In the genomic region with DNA sequence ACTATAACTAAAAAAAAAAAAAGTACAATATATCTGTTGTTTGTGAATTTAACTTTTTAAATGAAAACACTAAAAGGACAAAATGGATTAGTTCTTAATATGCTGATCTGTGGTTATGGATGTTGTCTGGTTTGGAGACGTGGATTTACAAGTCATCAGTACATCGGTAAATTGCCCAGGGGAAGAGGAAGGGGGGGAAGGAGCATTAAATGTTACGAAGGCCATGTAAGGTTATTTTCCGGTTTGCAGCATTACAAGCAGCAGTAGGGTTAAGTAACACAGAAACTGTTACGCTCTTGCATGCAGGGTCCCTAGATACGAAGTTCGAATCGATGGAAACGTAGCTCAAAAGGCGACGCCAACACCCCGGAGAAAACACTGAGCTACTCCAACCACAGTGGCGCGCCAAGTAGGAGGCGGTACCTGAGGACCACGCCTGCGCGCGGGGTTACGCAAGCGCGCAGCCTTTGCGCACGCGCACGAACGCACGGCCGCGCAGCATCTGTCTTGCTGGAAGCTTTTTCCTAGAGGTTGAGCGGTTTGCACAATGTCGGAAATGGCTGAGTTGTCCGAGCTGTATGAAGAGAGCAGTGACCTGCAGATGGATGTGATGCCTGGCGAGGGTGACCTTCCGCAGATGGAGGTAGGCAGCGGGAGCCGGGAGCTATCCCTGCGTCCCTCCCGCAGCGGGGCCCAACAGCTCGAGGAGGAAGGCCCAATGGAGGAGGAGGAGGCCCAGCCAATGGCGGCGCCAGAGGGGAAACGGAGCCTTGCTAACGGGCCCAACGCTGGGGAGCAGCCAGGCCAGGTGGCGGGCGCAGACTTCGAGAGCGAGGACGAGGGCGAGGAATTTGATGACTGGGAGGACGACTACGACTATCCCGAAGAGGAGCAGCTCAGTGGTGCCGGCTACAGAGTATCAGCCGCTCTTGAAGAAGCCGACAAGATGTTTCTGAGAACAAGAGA, we compare ENCODE assay signal across 1 cellular context.
TF ChIP-seq lines count a peak whose summit lies in the region.

A gene with protein sequence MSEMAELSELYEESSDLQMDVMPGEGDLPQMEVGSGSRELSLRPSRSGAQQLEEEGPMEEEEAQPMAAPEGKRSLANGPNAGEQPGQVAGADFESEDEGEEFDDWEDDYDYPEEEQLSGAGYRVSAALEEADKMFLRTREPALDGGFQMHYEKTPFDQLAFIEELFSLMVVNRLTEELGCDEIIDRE (plus strand): TSS at position 505 of the 966 bp plus-strand sequence. CDS start 43 bp downstream, at position 548.

TF ChIP-seq in WTC11, 78 proteins besides CTCF, POLR2A, EP300 and RAD21 (continued from another document and continues in another):
- TF ChIP-seq, protein P1, sequence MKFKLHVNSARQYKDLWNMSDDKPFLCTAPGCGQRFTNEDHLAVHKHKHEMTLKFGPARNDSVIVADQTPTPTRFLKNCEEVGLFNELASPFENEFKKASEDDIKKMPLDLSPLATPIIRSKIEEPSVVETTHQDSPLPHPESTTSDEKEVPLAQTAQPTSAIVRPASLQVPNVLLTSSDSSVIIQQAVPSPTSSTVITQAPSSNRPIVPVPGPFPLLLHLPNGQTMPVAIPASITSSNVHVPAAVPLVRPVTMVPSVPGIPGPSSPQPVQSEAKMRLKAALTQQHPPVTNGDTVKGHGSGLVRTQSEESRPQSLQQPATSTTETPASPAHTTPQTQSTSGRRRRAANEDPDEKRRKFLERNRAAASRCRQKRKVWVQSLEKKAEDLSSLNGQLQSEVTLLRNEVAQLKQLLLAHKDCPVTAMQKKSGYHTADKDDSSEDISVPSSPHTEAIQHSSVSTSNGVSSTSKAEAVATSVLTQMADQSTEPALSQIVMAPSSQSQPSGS (CRISPR knock-in tag; IDR thresholded peaks at IDR 0.05; ENCODE audit: borderline replicate concordance, low read depth) = no peak
- TF ChIP-seq KAT7 (CRISPR knock-in tag; IDR thresholded peaks at IDR 0.05; ENCODE audit: borderline replicate concordance) = no peak
- TF ChIP-seq, protein P2, sequence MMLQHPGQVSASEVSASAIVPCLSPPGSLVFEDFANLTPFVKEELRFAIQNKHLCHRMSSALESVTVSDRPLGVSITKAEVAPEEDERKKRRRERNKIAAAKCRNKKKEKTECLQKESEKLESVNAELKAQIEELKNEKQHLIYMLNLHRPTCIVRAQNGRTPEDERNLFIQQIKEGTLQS (CRISPR knock-in tag; conservative IDR thresholded peaks at IDR 0.05) = no peak
- 0 out of 2 replicates have a peak, but pooled peaks have one; percentile 74 for TF ChIP-seq TEAD1 (CRISPR knock-in tag; IDR thresholded peaks at IDR 0.05)
- peak; percentile 95 for TF ChIP-seq ETV6 (CRISPR knock-in tag; IDR thresholded peaks at IDR 0.05)
- TF ChIP-seq, protein P3, sequence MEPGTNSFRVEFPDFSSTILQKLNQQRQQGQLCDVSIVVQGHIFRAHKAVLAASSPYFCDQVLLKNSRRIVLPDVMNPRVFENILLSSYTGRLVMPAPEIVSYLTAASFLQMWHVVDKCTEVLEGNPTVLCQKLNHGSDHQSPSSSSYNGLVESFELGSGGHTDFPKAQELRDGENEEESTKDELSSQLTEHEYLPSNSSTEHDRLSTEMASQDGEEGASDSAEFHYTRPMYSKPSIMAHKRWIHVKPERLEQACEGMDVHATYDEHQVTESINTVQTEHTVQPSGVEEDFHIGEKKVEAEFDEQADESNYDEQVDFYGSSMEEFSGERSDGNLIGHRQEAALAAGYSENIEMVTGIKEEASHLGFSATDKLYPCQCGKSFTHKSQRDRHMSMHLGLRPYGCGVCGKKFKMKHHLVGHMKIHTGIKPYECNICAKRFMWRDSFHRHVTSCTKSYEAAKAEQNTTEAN (CRISPR knock-in tag; IDR thresholded peaks at IDR 0.05) = peak; percentile 88; the same call in 1 of the 2 replicates
- no peak; the same call in none of the 2 replicates for TF ChIP-seq NFE2L1 (CRISPR knock-in tag; IDR thresholded peaks at IDR 0.05)
- TF ChIP-seq NR1H2 (CRISPR knock-in tag; IDR thresholded peaks at IDR 0.05) = no peak
- TF ChIP-seq FOXK1 (CRISPR knock-in tag; IDR thresholded peaks at IDR 0.05) = peak; percentile 90
- no peak for TF ChIP-seq ZNF138 (CRISPR knock-in tag; conservative IDR thresholded peaks at IDR 0.05)
- TF ChIP-seq NR3C1 (CRISPR knock-in tag; conservative IDR thresholded peaks at IDR 0.05; ENCODE audit: low read depth) = no peak
- TF ChIP-seq SP1 (CRISPR knock-in tag; conservative IDR thresholded peaks at IDR 0.05) = peak; percentile 74
- no peak for TF ChIP-seq SMAD4 (CRISPR knock-in tag; IDR thresholded peaks at IDR 0.05)
- no peak for TF ChIP-seq GRHL2 (CRISPR knock-in tag; IDR thresholded peaks at IDR 0.05; ENCODE audit: insufficient replicate concordance, severe bottlenecking)
- no peak for TF ChIP-seq ZNF671 (CRISPR knock-in tag; IDR thresholded peaks at IDR 0.05)
- no peak for TF ChIP-seq ZNF317 (CRISPR knock-in tag; IDR thresholded peaks at IDR 0.05; ENCODE audit: borderline replicate concordance, low read depth)
- no peak for TF ChIP-seq TEAD4 (CRISPR knock-in tag; IDR thresholded peaks at IDR 0.05)
- TF ChIP-seq, protein P4, sequence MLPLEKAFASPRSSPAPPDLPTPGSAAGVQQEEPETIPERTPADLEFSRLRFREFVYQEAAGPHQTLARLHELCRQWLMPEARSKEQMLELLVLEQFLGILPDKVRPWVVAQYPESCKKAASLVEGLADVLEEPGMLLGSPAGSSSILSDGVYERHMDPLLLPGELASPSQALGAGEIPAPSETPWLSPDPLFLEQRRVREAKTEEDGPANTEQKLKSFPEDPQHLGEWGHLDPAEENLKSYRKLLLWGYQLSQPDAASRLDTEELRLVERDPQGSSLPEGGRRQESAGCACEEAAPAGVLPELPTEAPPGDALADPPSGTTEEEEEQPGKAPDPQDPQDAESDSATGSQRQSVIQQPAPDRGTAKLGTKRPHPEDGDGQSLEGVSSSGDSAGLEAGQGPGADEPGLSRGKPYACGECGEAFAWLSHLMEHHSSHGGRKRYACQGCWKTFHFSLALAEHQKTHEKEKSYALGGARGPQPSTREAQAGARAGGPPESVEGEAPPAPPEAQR (CRISPR knock-in tag; IDR thresholded peaks at IDR 0.05) = no peak
- no peak for TF ChIP-seq SOX15 (CRISPR knock-in tag; IDR thresholded peaks at IDR 0.05)
- TF ChIP-seq, protein P5, sequence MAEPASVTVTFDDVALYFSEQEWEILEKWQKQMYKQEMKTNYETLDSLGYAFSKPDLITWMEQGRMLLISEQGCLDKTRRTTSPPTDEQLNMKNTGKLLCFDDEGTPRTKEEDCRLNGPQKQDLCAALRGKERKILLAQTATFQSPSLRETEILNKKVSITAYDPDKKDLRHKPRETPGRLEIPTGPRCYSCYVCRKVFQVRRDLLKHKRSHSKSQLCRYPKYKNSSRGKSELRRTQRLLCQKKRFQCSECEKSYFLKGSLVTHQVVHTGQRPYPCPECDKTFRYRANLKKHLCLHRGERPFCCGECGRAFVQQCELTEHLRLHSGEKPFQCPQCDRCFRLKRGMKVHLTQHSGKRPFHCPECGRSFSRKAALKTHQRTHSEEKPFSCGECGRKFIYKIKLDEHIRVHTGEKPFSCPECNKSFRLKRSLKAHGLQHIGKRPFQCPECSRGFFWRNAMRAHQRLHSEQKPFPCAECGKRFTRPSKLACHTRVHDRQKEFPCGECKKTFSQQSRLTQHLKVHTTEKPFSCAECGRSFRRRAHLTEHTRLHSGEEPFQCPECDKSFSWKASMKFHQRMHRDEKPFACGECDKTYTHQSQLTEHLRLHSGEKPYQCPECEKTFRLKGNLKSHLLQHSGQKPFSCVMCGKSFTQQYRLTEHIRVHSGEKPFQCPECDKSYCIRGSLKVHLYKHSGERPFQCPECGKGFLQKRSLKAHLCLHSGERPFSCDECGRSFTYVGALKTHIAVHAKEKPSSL (CRISPR knock-in tag; conservative IDR thresholded peaks at IDR 0.05) = no peak
- TF ChIP-seq MYBL2 (CRISPR knock-in tag; IDR thresholded peaks at IDR 0.05) = peak; percentile 74
- TF ChIP-seq TP53 (CRISPR knock-in tag; IDR thresholded peaks at IDR 0.05) = no peak
- TF ChIP-seq HMGA2 (CRISPR knock-in tag; IDR thresholded peaks at IDR 0.05) = no peak
- no peak for TF ChIP-seq JUN (CRISPR knock-in tag; IDR thresholded peaks at IDR 0.05)
- TF ChIP-seq NFATC4 (CRISPR knock-in tag; IDR thresholded peaks at IDR 0.05) = no peak
- TF ChIP-seq, protein P6, sequence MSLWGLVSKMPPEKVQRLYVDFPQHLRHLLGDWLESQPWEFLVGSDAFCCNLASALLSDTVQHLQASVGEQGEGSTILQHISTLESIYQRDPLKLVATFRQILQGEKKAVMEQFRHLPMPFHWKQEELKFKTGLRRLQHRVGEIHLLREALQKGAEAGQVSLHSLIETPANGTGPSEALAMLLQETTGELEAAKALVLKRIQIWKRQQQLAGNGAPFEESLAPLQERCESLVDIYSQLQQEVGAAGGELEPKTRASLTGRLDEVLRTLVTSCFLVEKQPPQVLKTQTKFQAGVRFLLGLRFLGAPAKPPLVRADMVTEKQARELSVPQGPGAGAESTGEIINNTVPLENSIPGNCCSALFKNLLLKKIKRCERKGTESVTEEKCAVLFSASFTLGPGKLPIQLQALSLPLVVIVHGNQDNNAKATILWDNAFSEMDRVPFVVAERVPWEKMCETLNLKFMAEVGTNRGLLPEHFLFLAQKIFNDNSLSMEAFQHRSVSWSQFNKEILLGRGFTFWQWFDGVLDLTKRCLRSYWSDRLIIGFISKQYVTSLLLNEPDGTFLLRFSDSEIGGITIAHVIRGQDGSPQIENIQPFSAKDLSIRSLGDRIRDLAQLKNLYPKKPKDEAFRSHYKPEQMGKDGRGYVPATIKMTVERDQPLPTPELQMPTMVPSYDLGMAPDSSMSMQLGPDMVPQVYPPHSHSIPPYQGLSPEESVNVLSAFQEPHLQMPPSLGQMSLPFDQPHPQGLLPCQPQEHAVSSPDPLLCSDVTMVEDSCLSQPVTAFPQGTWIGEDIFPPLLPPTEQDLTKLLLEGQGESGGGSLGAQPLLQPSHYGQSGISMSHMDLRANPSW (CRISPR knock-in tag; conservative IDR thresholded peaks at IDR 0.05; ENCODE audit: low read depth) = no peak
- TF ChIP-seq, protein P7, sequence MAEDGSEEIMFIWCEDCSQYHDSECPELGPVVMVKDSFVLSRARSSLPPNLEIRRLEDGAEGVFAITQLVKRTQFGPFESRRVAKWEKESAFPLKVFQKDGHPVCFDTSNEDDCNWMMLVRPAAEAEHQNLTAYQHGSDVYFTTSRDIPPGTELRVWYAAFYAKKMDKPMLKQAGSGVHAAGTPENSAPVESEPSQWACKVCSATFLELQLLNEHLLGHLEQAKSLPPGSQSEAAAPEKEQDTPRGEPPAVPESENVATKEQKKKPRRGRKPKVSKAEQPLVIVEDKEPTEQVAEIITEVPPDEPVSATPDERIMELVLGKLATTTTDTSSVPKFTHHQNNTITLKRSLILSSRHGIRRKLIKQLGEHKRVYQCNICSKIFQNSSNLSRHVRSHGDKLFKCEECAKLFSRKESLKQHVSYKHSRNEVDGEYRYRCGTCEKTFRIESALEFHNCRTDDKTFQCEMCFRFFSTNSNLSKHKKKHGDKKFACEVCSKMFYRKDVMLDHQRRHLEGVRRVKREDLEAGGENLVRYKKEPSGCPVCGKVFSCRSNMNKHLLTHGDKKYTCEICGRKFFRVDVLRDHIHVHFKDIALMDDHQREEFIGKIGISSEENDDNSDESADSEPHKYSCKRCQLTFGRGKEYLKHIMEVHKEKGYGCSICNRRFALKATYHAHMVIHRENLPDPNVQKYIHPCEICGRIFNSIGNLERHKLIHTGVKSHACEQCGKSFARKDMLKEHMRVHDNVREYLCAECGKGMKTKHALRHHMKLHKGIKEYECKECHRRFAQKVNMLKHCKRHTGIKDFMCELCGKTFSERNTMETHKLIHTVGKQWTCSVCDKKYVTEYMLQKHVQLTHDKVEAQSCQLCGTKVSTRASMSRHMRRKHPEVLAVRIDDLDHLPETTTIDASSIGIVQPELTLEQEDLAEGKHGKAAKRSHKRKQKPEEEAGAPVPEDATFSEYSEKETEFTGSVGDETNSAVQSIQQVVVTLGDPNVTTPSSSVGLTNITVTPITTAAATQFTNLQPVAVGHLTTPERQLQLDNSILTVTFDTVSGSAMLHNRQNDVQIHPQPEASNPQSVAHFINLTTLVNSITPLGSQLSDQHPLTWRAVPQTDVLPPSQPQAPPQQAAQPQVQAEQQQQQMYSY (CRISPR knock-in tag; IDR thresholded peaks at IDR 0.05) = 0 out of 2 replicates have a peak, but pooled peaks have one; percentile 19
- TF ChIP-seq ZBTB21 (CRISPR knock-in tag; IDR thresholded peaks at IDR 0.05; ENCODE audit: borderline replicate concordance) = no peak
- TF ChIP-seq EMX1 (CRISPR knock-in tag; IDR thresholded peaks at IDR 0.05) = no peak
- TF ChIP-seq, protein P8, sequence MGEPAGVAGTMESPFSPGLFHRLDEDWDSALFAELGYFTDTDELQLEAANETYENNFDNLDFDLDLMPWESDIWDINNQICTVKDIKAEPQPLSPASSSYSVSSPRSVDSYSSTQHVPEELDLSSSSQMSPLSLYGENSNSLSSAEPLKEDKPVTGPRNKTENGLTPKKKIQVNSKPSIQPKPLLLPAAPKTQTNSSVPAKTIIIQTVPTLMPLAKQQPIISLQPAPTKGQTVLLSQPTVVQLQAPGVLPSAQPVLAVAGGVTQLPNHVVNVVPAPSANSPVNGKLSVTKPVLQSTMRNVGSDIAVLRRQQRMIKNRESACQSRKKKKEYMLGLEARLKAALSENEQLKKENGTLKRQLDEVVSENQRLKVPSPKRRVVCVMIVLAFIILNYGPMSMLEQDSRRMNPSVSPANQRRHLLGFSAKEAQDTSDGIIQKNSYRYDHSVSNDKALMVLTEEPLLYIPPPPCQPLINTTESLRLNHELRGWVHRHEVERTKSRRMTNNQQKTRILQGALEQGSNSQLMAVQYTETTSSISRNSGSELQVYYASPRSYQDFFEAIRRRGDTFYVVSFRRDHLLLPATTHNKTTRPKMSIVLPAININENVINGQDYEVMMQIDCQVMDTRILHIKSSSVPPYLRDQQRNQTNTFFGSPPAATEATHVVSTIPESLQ (CRISPR knock-in tag; IDR thresholded peaks at IDR 0.05) = no peak
- no peak for TF ChIP-seq ZNF396 (CRISPR knock-in tag; IDR thresholded peaks at IDR 0.05; ENCODE audit: borderline replicate concordance)
- TF ChIP-seq, protein P9, sequence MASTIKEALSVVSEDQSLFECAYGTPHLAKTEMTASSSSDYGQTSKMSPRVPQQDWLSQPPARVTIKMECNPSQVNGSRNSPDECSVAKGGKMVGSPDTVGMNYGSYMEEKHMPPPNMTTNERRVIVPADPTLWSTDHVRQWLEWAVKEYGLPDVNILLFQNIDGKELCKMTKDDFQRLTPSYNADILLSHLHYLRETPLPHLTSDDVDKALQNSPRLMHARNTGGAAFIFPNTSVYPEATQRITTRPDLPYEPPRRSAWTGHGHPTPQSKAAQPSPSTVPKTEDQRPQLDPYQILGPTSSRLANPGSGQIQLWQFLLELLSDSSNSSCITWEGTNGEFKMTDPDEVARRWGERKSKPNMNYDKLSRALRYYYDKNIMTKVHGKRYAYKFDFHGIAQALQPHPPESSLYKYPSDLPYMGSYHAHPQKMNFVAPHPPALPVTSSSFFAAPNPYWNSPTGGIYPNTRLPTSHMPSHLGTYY (CRISPR knock-in tag; IDR thresholded peaks at IDR 0.05) = no peak
- TF ChIP-seq NFYB (CRISPR knock-in tag; conservative IDR thresholded peaks at IDR 0.05; ENCODE audit: low read depth) = no peak
- TF ChIP-seq ZNF416 (CRISPR knock-in tag; IDR thresholded peaks at IDR 0.05) = no peak
- 0 out of 2 replicates have a peak, but pooled peaks have one; percentile 50 for TF ChIP-seq E2F1 (CRISPR knock-in tag; IDR thresholded peaks at IDR 0.05)
